ENCODE assay signal across 8 cellular contexts in the genomic region with DNA sequence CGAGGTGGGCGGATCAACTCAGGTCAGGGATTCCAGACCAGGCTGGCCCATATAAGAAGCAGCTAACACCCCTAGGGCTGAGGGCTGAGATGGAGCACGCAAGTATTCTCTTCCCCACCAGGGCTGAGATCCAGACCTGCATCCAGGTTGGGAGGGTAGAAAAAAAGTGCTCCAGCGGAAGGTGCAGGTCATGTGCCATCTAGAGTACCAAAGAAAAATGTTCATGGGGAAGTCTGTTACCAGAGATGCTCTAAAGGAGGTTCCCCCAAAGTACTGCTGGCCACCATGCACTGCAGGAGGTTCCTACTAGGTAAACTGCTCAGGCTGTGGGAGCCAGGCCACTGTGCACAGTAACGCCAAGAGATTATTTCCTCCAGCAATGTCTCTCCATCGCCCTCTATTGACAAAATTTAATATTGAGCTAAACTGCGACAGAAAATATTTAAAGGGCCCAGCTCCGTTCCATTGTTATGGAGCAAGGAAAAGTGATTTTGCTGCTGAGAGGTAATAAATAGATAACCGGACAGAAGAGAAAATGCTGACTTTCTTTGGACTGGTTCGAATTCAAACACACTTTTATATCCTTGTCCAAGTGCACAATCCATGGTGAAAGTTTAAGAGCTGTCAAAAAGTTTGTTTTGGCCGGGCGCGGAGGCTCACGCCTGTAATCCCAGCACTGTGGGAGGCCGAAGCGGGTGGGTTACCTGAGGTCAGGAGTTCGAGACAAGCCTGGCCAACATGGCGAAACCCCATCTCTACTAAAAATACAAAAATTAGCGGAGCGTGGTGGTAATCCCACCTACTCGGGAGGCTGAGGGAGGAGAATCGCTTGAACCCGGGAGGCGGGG.
DNase-seq lines count a peak whose midpoint lies in the region; ATAC-seq and FAIRE-seq lines count a peak whose summit lies in the region.

No MANE protein-coding gene starts in this region.

- no peaks in the 10 kb centered on the region for H3K9me3 ChIP-seq in mesodermal cell (ENCODE audit: control insufficient read depth, low read length)

- peak overlapping the region; percentile 95 for H3K4me3 Mint-ChIP-seq in stimulated activated naive B cell treated with anti-CD40 and anti-IgM and Interleukin-4, amounts not matched to agents 10 μg/mL and 1 μg/mL and 100 μg/mL, for 72 hours

- no peaks in the 10 kb centered on the region for H3K36me3 ChIP-seq in mesodermal cell (ENCODE audit: control insufficient read depth, insufficient read depth, low read length)

- FAIRE-seq in endometrium (lab: Jason Lieb, UNC): peak; percentile 64

- H3K27me3 Mint-ChIP-seq in stimulated activated naive B cell treated with anti-CD40 and anti-IgM and Interleukin-4, amounts not matched to agents 10 μg/mL and 1 μg/mL and 100 μg/mL, for 72 hours: peaks cover 12 to 18% of the 10 kb centered on the region in 2 donors

- 12 to 15% methylated on average over 5 to 18 of the region's 24 CpGs for WGBS in mesodermal cell (ENCODE audit: insufficient coverage in 2 of 2), 2 experiments

- peaks cover 0 to 6% of the 10 kb centered on the region in 2 donors for H3K36me3 Mint-ChIP-seq in stimulated activated naive B cell treated with anti-CD40 and anti-IgM and Interleukin-4, amounts not matched to agents 10 μg/mL and 1 μg/mL and 100 μg/mL, for 72 hours

- H3K4me1 ChIP-seq in mesodermal cell (ENCODE audit: control insufficient read depth, insufficient read depth, low read length, poor library complexity, severe bottlenecking): peaks cover 1% of the 10 kb centered on the region

- peak; percentile 83 to 86 for DNase-seq in AML-193 (lab: John Stamatoyannopoulos, UW)
- peak; percentile 93 for DNase-seq in HT-29 (ENCODE audit: low spot score)
- DNase-seq in NCI-H774 (lab: John Stamatoyannopoulos, UW): peak; percentile 74
- peak; percentile 48 to 54 for DNase-seq in activated CD4-positive, alpha-beta T cell treated with anti-CD3 and anti-CD28 coated beads, Interleukin-2, amount 50 U/mL, for 48 hours
- peak; percentile 51 for DNase-seq in stimulated activated naive B cell treated with anti-CD40 and anti-IgM and Interleukin-4, amounts not matched to agents 10 μg/mL and 1 μg/mL and 100 μg/mL, for 72 hours

- peaks cover 15 to 25% of the 10 kb centered on the region in 2 donors for H3K4me1 Mint-ChIP-seq in stimulated activated naive B cell treated with anti-CD40 and anti-IgM and Interleukin-4, amounts not matched to agents 10 μg/mL and 1 μg/mL and 100 μg/mL, for 72 hours

- peak overlapping the region; percentile 86 for H3K27ac ChIP-seq in mesodermal cell (ENCODE audit: low read depth, low read length, severe bottlenecking)

- no peaks in the 10 kb centered on the region for H3K9me3 Mint-ChIP-seq in stimulated activated naive B cell treated with anti-CD40 and anti-IgM and Interleukin-4, amounts not matched to agents 10 μg/mL and 1 μg/mL and 100 μg/mL, for 72 hours

- peak; percentile 8 for ATAC-seq in GM19023 (IDR thresholded peaks at IDR 0.05; ENCODE audit: unreplicated experiment)
- peak; percentile 61 for ATAC-seq in stimulated activated naive B cell treated with anti-CD40 and anti-IgM and Interleukin-4, amounts not matched to agents 10 μg/mL and 1 μg/mL and 100 μg/mL, for 72 hours (replicated peaks)

- peak overlapping the region; percentile 98 for H3K27ac Mint-ChIP-seq in stimulated activated naive B cell treated with anti-CD40 and anti-IgM and Interleukin-4, amounts not matched to agents 10 μg/mL and 1 μg/mL and 100 μg/mL, for 72 hours

- H3K4me3 ChIP-seq in mesodermal cell (ENCODE audit: extremely low read depth, insufficient read depth, low read length, poor library complexity, severe bottlenecking): peak overlapping the region; percentile 90

Comparison
In these comparisons a context has a peak if more than half of its experiments do, and no peak if none do; other contexts are left out.
1. Peak in every context shown above with its lines: DNase-seq, ATAC-seq, H3K4me3 ChIP-seq and H3K27ac ChIP-seq.